In the genomic region with DNA sequence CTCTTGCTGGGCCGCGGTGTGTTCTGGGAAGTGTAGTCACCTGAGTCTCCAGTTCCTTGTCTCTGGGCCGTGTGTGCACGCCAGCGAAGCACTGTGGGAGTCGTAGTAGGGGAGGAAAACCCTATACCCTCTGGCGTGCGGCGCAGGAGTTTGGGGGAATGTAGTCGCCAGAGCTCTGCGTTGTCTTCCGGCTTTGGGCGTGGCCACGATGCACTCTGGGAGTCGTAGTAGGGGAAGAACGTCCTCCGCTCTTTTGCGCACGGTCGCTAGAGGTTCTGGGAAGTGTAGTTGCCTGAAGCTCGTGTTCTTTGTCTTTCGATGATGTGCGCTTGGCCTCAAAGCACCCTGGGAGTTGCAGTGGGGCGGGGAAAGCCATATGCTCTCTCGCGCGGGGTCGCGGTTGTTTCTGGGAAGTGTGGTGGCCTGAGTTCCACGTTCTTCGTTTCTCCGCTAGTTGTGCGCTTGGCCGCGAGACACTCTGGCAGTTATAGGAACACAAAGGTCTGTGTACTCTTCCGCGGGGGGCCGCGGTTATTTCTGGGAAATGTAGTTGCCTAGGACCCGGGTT, we compare ENCODE assay signal across 1 cellular context.
A peak's percentile ranks its signal among the peaks of the same experiment; 100 is the strongest.
TF ChIP-seq lines count a peak whose summit lies in the region.

No MANE protein-coding gene starts in this region.

TF ChIP-seq in K562, 482 proteins besides CTCF, POLR2A, EP300 and RAD21 (continues in another document):
- TF ChIP-seq, protein P1, sequence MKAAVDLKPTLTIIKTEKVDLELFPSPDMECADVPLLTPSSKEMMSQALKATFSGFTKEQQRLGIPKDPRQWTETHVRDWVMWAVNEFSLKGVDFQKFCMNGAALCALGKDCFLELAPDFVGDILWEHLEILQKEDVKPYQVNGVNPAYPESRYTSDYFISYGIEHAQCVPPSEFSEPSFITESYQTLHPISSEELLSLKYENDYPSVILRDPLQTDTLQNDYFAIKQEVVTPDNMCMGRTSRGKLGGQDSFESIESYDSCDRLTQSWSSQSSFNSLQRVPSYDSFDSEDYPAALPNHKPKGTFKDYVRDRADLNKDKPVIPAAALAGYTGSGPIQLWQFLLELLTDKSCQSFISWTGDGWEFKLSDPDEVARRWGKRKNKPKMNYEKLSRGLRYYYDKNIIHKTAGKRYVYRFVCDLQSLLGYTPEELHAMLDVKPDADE (conservative IDR thresholded peaks at IDR 0.05; ENCODE audit: control insufficient read depth, low read depth, low read length): peak; percentile 94
- TF ChIP-seq BACH1 (tag; IDR thresholded peaks at IDR 0.05) (peak; percentile 80), LCOR (CRISPR knock-in tag; IDR thresholded peaks at IDR 0.05) (peak; percentile 81), NEUROD1 (IDR thresholded peaks at IDR 0.05; ENCODE audit: borderline replicate concordance, low read depth, low read length, partially characterized antibody) (peak; percentile 12), TEAD1 (CRISPR knock-in tag; IDR thresholded peaks at IDR 0.05) (peak in 1 of 2 experiments; percentile 71; a peak in 2 of 4 replicates), CREB1 (IDR thresholded peaks at IDR 0.05) (peak; percentile 99), CREB1 (CRISPR knock-in tag; IDR thresholded peaks at IDR 0.05) (peak; percentile 97), SMARCB1 (IDR thresholded peaks at IDR 0.05; ENCODE audit: insufficient read length, low read depth) (no peak), ZNF830 (CRISPR knock-in tag; IDR thresholded peaks at IDR 0.05) (peak; percentile 80; the same call in 1 of the 2 replicates), SMAD1 (IDR thresholded peaks at IDR 0.05; ENCODE audit: low read depth, low read length, partially characterized antibody) (no peak), MYC (IDR thresholded peaks at IDR 0.05; ENCODE audit: low read depth, low read length) (peak; percentile 92), MYC (CRISPR knock-in tag; IDR thresholded peaks at IDR 0.05; ENCODE audit: borderline replicate concordance, low read depth) (peak; percentile 78), MYNN (IDR thresholded peaks at IDR 0.05) (no peak), MYNN (CRISPR knock-in tag; IDR thresholded peaks at IDR 0.05) (no peak), NFIC (IDR thresholded peaks at IDR 0.05) (peak; percentile 12; the same call in 1 of the 2 replicates), KLF1 (tag; IDR thresholded peaks at IDR 0.05) (peak; percentile 85), CBFA2T2 (conservative IDR thresholded peaks at IDR 0.05) (no peak), CREM (IDR thresholded peaks at IDR 0.05; ENCODE audit: low read depth) (peak; percentile 99), ZNF175 (CRISPR knock-in tag; IDR thresholded peaks at IDR 0.05; ENCODE audit: low read depth) (peak; percentile 89; the same call in 1 of the 2 replicates), ZNF695 (CRISPR knock-in tag; IDR thresholded peaks at IDR 0.05) (no peak), DACH1 (IDR thresholded peaks at IDR 0.05; ENCODE audit: partially characterized antibody) (no peak), ATF1 (CRISPR knock-in tag; IDR thresholded peaks at IDR 0.05) (peak; percentile 79), ATF1 (tag; IDR thresholded peaks at IDR 0.05) (peak; percentile 98), BRD4 (IDR thresholded peaks at IDR 0.05) (0 out of 2 replicates have a peak, but pooled peaks have one; percentile 82), KLF13 (tag; IDR thresholded peaks at IDR 0.05; ENCODE audit: borderline replicate concordance, low read depth) (peak; percentile 49; the same call in 1 of the 2 replicates), NR1H2 (CRISPR knock-in tag; IDR thresholded peaks at IDR 0.05) (no peak), ZNF583 (CRISPR knock-in tag; IDR thresholded peaks at IDR 0.05) (no peak), ZKSCAN8 (CRISPR knock-in tag; IDR thresholded peaks at IDR 0.05) (0 out of 2 replicates have a peak, but pooled peaks have one; percentile 49), ESRRA (IDR thresholded peaks at IDR 0.05; ENCODE audit: borderline replicate concordance, low read depth) (peak; percentile 11; the same call in 1 of the 2 replicates), ARNT (IDR thresholded peaks at IDR 0.05) (peak in 1 of 2 experiments; percentile 88; a peak in 2 of 4 replicates), ATF7 (IDR thresholded peaks at IDR 0.05) (peak; percentile 75), RUNX1 (IDR thresholded peaks at IDR 0.05; ENCODE audit: low read depth) (0 out of 2 replicates have a peak, but pooled peaks have one; percentile 32), ZNF143 (CRISPR knock-in tag; IDR thresholded peaks at IDR 0.05) (peak; percentile 86)
- TF ChIP-seq, protein P2, sequence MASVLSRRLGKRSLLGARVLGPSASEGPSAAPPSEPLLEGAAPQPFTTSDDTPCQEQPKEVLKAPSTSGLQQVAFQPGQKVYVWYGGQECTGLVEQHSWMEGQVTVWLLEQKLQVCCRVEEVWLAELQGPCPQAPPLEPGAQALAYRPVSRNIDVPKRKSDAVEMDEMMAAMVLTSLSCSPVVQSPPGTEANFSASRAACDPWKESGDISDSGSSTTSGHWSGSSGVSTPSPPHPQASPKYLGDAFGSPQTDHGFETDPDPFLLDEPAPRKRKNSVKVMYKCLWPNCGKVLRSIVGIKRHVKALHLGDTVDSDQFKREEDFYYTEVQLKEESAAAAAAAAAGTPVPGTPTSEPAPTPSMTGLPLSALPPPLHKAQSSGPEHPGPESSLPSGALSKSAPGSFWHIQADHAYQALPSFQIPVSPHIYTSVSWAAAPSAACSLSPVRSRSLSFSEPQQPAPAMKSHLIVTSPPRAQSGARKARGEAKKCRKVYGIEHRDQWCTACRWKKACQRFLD (CRISPR knock-in tag; IDR thresholded peaks at IDR 0.05): peak; percentile 78; the same call in 1 of the 2 replicates
- TF ChIP-seq, protein P3, sequence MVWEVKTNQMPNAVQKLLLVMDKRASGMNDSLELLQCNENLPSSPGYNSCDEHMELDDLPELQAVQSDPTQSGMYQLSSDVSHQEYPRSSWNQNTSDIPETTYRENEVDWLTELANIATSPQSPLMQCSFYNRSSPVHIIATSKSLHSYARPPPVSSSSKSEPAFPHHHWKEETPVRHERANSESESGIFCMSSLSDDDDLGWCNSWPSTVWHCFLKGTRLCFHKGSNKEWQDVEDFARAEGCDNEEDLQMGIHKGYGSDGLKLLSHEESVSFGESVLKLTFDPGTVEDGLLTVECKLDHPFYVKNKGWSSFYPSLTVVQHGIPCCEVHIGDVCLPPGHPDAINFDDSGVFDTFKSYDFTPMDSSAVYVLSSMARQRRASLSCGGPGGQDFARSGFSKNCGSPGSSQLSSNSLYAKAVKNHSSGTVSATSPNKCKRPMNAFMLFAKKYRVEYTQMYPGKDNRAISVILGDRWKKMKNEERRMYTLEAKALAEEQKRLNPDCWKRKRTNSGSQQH (CRISPR knock-in tag; IDR thresholded peaks at IDR 0.05): no peak
- TF ChIP-seq, protein P4, sequence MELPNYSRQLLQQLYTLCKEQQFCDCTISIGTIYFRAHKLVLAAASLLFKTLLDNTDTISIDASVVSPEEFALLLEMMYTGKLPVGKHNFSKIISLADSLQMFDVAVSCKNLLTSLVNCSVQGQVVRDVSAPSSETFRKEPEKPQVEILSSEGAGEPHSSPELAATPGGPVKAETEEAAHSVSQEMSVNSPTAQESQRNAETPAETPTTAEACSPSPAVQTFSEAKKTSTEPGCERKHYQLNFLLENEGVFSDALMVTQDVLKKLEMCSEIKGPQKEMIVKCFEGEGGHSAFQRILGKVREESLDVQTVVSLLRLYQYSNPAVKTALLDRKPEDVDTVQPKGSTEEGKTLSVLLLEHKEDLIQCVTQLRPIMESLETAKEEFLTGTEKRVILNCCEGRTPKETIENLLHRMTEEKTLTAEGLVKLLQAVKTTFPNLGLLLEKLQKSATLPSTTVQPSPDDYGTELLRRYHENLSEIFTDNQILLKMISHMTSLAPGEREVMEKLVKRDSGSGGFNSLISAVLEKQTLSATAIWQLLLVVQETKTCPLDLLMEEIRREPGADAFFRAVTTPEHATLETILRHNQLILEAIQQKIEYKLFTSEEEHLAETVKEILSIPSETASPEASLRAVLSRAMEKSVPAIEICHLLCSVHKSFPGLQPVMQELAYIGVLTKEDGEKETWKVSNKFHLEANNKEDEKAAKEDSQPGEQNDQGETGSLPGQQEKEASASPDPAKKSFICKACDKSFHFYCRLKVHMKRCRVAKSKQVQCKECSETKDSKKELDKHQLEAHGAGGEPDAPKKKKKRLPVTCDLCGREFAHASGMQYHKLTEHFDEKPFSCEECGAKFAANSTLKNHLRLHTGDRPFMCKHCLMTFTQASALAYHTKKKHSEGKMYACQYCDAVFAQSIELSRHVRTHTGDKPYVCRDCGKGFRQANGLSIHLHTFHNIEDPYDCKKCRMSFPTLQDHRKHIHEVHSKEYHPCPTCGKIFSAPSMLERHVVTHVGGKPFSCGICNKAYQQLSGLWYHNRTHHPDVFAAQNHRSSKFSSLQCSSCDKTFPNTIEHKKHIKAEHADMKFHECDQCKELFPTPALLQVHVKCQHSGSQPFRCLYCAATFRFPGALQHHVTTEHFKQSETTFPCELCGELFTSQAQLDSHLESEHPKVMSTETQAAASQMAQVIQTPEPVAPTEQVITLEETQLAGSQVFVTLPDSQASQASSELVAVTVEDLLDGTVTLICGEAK (IDR thresholded peaks at IDR 0.05): peak; percentile 95
- TF ChIP-seq, protein P4 (CRISPR knock-in tag; IDR thresholded peaks at IDR 0.05): no peak
- TF ChIP-seq, protein P5, sequence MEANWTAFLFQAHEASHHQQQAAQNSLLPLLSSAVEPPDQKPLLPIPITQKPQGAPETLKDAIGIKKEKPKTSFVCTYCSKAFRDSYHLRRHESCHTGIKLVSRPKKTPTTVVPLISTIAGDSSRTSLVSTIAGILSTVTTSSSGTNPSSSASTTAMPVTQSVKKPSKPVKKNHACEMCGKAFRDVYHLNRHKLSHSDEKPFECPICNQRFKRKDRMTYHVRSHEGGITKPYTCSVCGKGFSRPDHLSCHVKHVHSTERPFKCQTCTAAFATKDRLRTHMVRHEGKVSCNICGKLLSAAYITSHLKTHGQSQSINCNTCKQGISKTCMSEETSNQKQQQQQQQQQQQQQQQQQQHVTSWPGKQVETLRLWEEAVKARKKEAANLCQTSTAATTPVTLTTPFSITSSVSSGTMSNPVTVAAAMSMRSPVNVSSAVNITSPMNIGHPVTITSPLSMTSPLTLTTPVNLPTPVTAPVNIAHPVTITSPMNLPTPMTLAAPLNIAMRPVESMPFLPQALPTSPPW (CRISPR knock-in tag; IDR thresholded peaks at IDR 0.05): peak; percentile 73
- TF ChIP-seq, protein P6, sequence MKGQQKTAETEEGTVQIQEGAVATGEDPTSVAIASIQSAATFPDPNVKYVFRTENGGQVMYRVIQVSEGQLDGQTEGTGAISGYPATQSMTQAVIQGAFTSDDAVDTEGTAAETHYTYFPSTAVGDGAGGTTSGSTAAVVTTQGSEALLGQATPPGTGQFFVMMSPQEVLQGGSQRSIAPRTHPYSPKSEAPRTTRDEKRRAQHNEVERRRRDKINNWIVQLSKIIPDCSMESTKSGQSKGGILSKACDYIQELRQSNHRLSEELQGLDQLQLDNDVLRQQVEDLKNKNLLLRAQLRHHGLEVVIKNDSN (CRISPR knock-in tag; IDR thresholded peaks at IDR 0.05): peak; percentile 48; the same call in 1 of the 2 replicates
- TF ChIP-seq, protein P7, sequence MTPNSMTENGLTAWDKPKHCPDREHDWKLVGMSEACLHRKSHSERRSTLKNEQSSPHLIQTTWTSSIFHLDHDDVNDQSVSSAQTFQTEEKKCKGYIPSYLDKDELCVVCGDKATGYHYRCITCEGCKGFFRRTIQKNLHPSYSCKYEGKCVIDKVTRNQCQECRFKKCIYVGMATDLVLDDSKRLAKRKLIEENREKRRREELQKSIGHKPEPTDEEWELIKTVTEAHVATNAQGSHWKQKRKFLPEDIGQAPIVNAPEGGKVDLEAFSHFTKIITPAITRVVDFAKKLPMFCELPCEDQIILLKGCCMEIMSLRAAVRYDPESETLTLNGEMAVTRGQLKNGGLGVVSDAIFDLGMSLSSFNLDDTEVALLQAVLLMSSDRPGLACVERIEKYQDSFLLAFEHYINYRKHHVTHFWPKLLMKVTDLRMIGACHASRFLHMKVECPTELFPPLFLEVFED (CRISPR knock-in tag; conservative IDR thresholded peaks at IDR 0.05): no peak
- TF ChIP-seq, protein P8, sequence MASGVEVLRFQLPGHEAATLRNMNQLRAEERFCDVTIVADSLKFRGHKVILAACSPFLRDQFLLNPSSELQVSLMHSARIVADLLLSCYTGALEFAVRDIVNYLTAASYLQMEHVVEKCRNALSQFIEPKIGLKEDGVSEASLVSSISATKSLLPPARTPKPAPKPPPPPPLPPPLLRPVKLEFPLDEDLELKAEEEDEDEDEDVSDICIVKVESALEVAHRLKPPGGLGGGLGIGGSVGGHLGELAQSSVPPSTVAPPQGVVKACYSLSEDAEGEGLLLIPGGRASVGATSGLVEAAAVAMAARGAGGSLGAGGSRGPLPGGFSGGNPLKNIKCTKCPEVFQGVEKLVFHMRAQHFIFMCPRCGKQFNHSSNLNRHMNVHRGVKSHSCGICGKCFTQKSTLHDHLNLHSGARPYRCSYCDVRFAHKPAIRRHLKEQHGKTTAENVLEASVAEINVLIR (CRISPR knock-in tag; IDR thresholded peaks at IDR 0.05): peak; percentile 97
- TF ChIP-seq, protein P9, sequence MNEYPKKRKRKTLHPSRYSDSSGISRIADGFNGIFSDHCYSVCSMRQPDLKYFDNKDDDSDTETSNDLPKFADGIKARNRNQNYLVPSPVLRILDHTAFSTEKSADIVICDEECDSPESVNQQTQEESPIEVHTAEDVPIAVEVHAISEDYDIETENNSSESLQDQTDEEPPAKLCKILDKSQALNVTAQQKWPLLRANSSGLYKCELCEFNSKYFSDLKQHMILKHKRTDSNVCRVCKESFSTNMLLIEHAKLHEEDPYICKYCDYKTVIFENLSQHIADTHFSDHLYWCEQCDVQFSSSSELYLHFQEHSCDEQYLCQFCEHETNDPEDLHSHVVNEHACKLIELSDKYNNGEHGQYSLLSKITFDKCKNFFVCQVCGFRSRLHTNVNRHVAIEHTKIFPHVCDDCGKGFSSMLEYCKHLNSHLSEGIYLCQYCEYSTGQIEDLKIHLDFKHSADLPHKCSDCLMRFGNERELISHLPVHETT (CRISPR knock-in tag; conservative IDR thresholded peaks at IDR 0.05 in 1 of 2, IDR thresholded peaks at IDR 0.05 in 1 of 2): peak in 1 of 2 experiments; percentile 74; a peak in 2 of 4 replicates
